26 cellular contexts compared by ENCODE assay signal in genomic region chr2:235497096-235497495, GRCh38. TPM values are rescaled to one million over a fixed set of nuclear protein-coding genes. Genes with fewer than 3 reads are reported as not detected.
DNase-seq lines count a peak whose midpoint lies in the region; ATAC-seq and TF ChIP-seq lines count a peak whose summit lies in the region.
"Had no signal": no experiment of that assay in that cellular context is flagged by ENCODE, and none has a peak within 500 bp of the region (broad histone marks: within the 10 kb centered on the region; RNA-seq: fewer than 3 reads in every experiment).

No MANE protein-coding gene starts in this region.

- POLR2A ChIA-PET in PC-3 (lab: Charles Lee; ENCODE audit: unreplicated experiment), result no interaction called here

- H3K4me2 ChIP-seq in PC-3 (ENCODE audit: low read length), result peak overlapping the region; percentile 87; the same call in 1 of the 2 replicates
- H3K4me2 ChIP-seq in smooth muscle cell, result no peak overlapping the region

- H3K9ac ChIP-seq in PC-3 (ENCODE audit: low read length), result no peak overlapping the region
- no peak overlapping the region for H3K9ac ChIP-seq in smooth muscle cell (ENCODE audit: low read depth)

- H3K4me3 ChIP-seq in heart left ventricle (no peak overlapping the region), PC-3 (ENCODE audit: low read length) (no peak overlapping the region), smooth muscle cell (no peak overlapping the region)
- H3K4me3 ChIP-seq: SJSA1 had no signal

- H3K36me3 ChIP-seq in heart left ventricle (no peaks in the 10 kb centered on the region), PC-3 (ENCODE audit: low read depth, low read length) (no peaks in the 10 kb centered on the region), smooth muscle cell (ENCODE audit: low read depth) (no peaks in the 10 kb centered on the region)
- H3K36me3 ChIP-seq: colonic mucosa, transverse colon had no signal

- H3K4me1 ChIP-seq in heart left ventricle (peaks cover 0 to 57% (median 36%) of the 10 kb centered on the region in 12 donors), PC-3 (ENCODE audit: insufficient read depth, low read length) (peaks cover 39% of the 10 kb centered on the region), smooth muscle cell (ENCODE audit: low read depth) (peaks cover 44% of the 10 kb centered on the region)

- H3K27me3 ChIP-seq in heart left ventricle (peaks cover 0 to 24% (median 0%) of the 10 kb centered on the region in 9 donors), PC-3 (ENCODE audit: low read length) (no peaks in the 10 kb centered on the region), smooth muscle cell (ENCODE audit: low read depth) (no peaks in the 10 kb centered on the region)
- H3K27me3 ChIP-seq: colonic mucosa, SJSA1, transverse colon had no signal

- H3K79me2 ChIP-seq in PC-3 (ENCODE audit: low read length) (peaks cover 76% of the 10 kb centered on the region), smooth muscle cell (ENCODE audit: low read depth) (peaks cover 61% of the 10 kb centered on the region)

- no peaks in the 10 kb centered on the region for H3K9me2 ChIP-seq in PC-3 (replicated peaks; ENCODE audit: low read length)

- 81 to 93% (median 89%) methylated on average over 3 of the region's 3 CpGs for WGBS in heart left ventricle, 4 donors
- WGBS in smooth muscle cell (ENCODE audit: low lambda C conversion rate), result 93% methylated on average over 3 of the region's 3 CpGs

- H3K27ac ChIP-seq in heart left ventricle (no peak overlapping the region), PC-3 (ENCODE audit: low read length) (no peak overlapping the region), smooth muscle cell (ENCODE audit: low read depth) (no peak overlapping the region)
- H3K27ac ChIP-seq: colonic mucosa, SJSA1, transverse colon had no signal

- no TSS peak for BruUV-seq in PC-3 (replicated peaks; lab: Mats Ljungman, UMichigan)

- CTCF ChIA-PET in PC-3 (lab: Charles Lee), result interaction anchor here (1.8 kb wide), 1 partner anchor 55 kb away, joined by 8 read pairs; no protein-coding TSS in a partner anchor

- DNase-seq in cardiac septum (ENCODE audit: low spot score) (peak; percentile 19), heart left ventricle (no peak), PC-3 (no peak), medulla oblongata (ENCODE audit: extremely low spot score) (peak; percentile 77), superior temporal gyrus (ENCODE audit: extremely low spot score) (peak; percentile 71), smooth muscle cell (lab: John Stamatoyannopoulos, UW; ENCODE audit: unreplicated experiment) (no peak), germinal center (ENCODE audit: low spot score) (no peak), ureter (ENCODE audit: low spot score) (no peak)
- DNase-seq: activated CD4-positive, alpha-beta memory T cell treated with anti-CD3 and anti-CD28 coated beads for 36 hours; activated CD8-positive, alpha-beta memory T cell treated with anti-CD3 and anti-CD28 coated beads, Interleukin-2, amount 50 U/mL, for 4 hours; activated naive CD4-positive, alpha-beta T cell treated with anti-CD3 and anti-CD28 coated beads, Interleukin-2, amount 50 U/mL, for 16 hours; colonic mucosa; effector memory CD4-positive, alpha-beta T cell; NCI-H1048; NCI-H1694; NCI-H2171 treated with DMSO at 0.1 percent for 48 hours; retina; RPMI8226; small intestine; stimulated activated CD4-positive, alpha-beta T cell treated with anti-CD3 and anti-CD28 coated beads, Interleukin-1b, Interleukin-23, amount 100 ng/mL, for 48 hours; stimulated activated CD8-positive, alpha-beta memory T cell treated with anti-CD3 and anti-CD28 coated beads, Interleukin-4, amount 100 ng/mL, for 48 hours; transverse colon had no signal

- H2AFZ ChIP-seq in PC-3 (ENCODE audit: low read length) (no peak overlapping the region), smooth muscle cell (ENCODE audit: low read depth) (no peak overlapping the region)

- H3F3A ChIP-seq in PC-3 (ENCODE audit: low read length, unreplicated experiment) (no peaks in the 10 kb centered on the region), smooth muscle cell (ENCODE audit: low read depth) (peaks cover 14% of the 10 kb centered on the region)

- TF ChIP-seq POLR2A in heart left ventricle (IDR thresholded peaks at IDR 0.05), result no peak

- H4K20me1 ChIP-seq in PC-3 (ENCODE audit: low read length) (peaks cover 57% of the 10 kb centered on the region), smooth muscle cell (ENCODE audit: low read depth) (peaks cover 72% of the 10 kb centered on the region)

- intact Hi-C loops in cardiac septum (cut with DNase I) (loop anchor here (5.0 kb wide), 3 partner anchors 65 to 360 kb away; no protein-coding TSS in a partner anchor), heart left ventricle (cut with DNase I) (loop anchor here in 6 of 10 donors (5.0 to 10.0 kb wide), 8 partner anchors 55 to 362 kb away; no protein-coding TSS in a partner anchor), PC-3 (cut with micrococcal nuclease) (loop anchor here (10.0 kb wide), 1 partner anchor 248 kb away; no protein-coding TSS in a partner anchor)

- ATAC-seq in heart left ventricle (no peak), PC-3 (no peak)
- ATAC-seq: activated T-helper 17 cell treated with anti-CD3 and anti-CD28 coated beads, Interleukin-2, amount 50 U/mL, for 72 hours had no signal

- H3K9me3 ChIP-seq in heart left ventricle, result peaks cover 0 to 4% (median 0%) of the 10 kb centered on the region in 12 donors
- no peaks in the 10 kb centered on the region for H3K9me3 ChIP-seq in PC-3 (ENCODE audit: low read length)
- H3K9me3 ChIP-seq in smooth muscle cell (replicated peaks; ENCODE audit: low read depth), result no peaks in the 10 kb centered on the region
- H3K9me3 ChIP-seq: Caco-2, colonic mucosa, SJSA1, transverse colon had no signal

- TF ChIP-seq CTCF in heart left ventricle (IDR thresholded peaks at IDR 0.05) (no peak), PC-3 (conservative IDR thresholded peaks at IDR 0.05; ENCODE audit: low read depth, low read length) (no peak), smooth muscle cell (IDR thresholded peaks at IDR 0.05; ENCODE audit: borderline replicate concordance, insufficient read depth, poor library complexity, severe bottlenecking) (no peak)

RNA-seq across cellular contexts. Expression of gene AGAP1, which starts 3.3 kb away (rescaled TPM):
- total RNA-seq in cardiac septum (18.7 TPM), heart left ventricle (10 to 100 TPM; 16.3 to 21.6 (median 19.3) TPM), PC-3 (2014; rRNA removed) (28.6 and 31.0 TPM in 2 replicates), smooth muscle cell (9.8 and 12.5 TPM in 2 replicates), ureter (43.2 TPM)
- polyA plus RNA-seq in heart left ventricle (10 to 100 TPM in 1 of 2 donors, 1 to 10 TPM in 1; 5.9 to 11.9 TPM), smooth muscle cell (3.9 TPM in 2 replicates)
- total RNA-seq: B cell had no signal

Comparison
In these comparisons a context has a peak if more than half of its experiments do, and no peak if none do; other contexts are left out.
1. DNase-seq: peak in cardiac septum (single experiment), medulla oblongata (single experiment) and superior temporal gyrus (single experiment); none in heart left ventricle (0 of 5), PC-3 (single experiment), smooth muscle cell (single experiment), germinal center (single experiment) and ureter (single experiment).